In genomic region chr4:8695237-8696219, GRCh38 we compare ENCODE assay signal across 13 cellular contexts.
DNase-seq lines count a peak whose midpoint lies in the region; ATAC-seq and TF ChIP-seq lines count a peak whose summit lies in the region.
"Had no signal": no experiment of that assay in that cellular context is flagged by ENCODE, and none has a peak within 500 bp of the region (broad histone marks: within the 10 kb centered on the region; RNA-seq: fewer than 3 reads in every experiment).

No MANE protein-coding gene starts in this region.

- no peak overlapping the region for H2AK9ac ChIP-seq in IMR-90 (replicated peaks; ENCODE audit: low read depth, low read length, poor library complexity)

- intact Hi-C loops in IMR-90 (cut with micrococcal nuclease) (loop anchor here (10.0 kb wide), 1 partner anchor 189 kb away; no protein-coding TSS in a partner anchor), sigmoid colon (cut with DNase I) (no loop called here)

- H3K9ac ChIP-seq in IMR-90 (ENCODE audit: low read depth, low read length): no peak overlapping the region

- no peak overlapping the region for H2BK20ac ChIP-seq in IMR-90 (ENCODE audit: low read depth, low read length)

- H4K8ac ChIP-seq in IMR-90 (ENCODE audit: low read depth in 2 of 2, low read length in 2 of 2): no peak overlapping the region

- H3K27ac ChIP-seq in IMR-90 (ENCODE audit: insufficient read depth, low read length) (no peak overlapping the region), sigmoid colon (no peak overlapping the region)

- H3K9me3 ChIP-seq in BE2C (no peaks in the 10 kb centered on the region), IMR-90 (ENCODE audit: control insufficient read depth, insufficient read depth, low read length) (no peaks in the 10 kb centered on the region), sigmoid colon (no peaks in the 10 kb centered on the region)

- dilution Hi-C loops in IMR-90 (cut with HindIII; ENCODE audit: low sequenced_read_pairs, unreplicated experiment): no loop called here

- CTCF ChIA-PET in IMR-90 (lab: Yijun Ruan, JAX): no interaction called here

- no peak overlapping the region for H3K23ac ChIP-seq in IMR-90 (ENCODE audit: low read depth, low read length)

- no peak for TF ChIP-seq CTCF in BE2C (IDR thresholded peaks at IDR 0.05; ENCODE audit: low read depth, low read length)
- no peak for TF ChIP-seq CTCF in IMR-90 (conservative IDR thresholded peaks at IDR 0.05; ENCODE audit: low read depth, low read length)
- TF ChIP-seq CTCF in sigmoid colon (IDR thresholded peaks at IDR 0.05): no peak

- 16% methylated on average over 3 of the region's 18 CpGs; no CpG with 5 or more reads in 1 of the 2 experiments for WGBS in IMR-90 (ENCODE audit: extremely low coverage in 2 of 2, insufficient read length in 1 of 2), 2 experiments
- 68 to 76% methylated on average over 18 of the region's 18 CpGs for WGBS in sigmoid colon, 2 donors

- ATAC-seq in IMR-90 (ENCODE audit: low read depth): no peak

- H3K27me3 ChIP-seq in BE2C (no peaks in the 10 kb centered on the region), IMR-90 (ENCODE audit: control insufficient read depth, insufficient read depth, low read length) (peaks cover 4% of the 10 kb centered on the region), sigmoid colon (peaks cover 0 to 39% (median 0%) of the 10 kb centered on the region in 3 donors)

- no peak overlapping the region for H2BK15ac ChIP-seq in IMR-90 (ENCODE audit: low read depth, low read length)

- POLR2A ChIA-PET in IMR-90 (lab: Charles Lee; ENCODE audit: unreplicated experiment): no interaction called here

- TF ChIP-seq POLR2A in IMR-90 (IDR thresholded peaks at IDR 0.05; ENCODE audit: low read depth, low read length) (no peak), sigmoid colon (IDR thresholded peaks at IDR 0.05) (no peak)

- H3K18ac ChIP-seq in IMR-90 (ENCODE audit: low read depth, low read length): no peak overlapping the region

- no TSS peak for BruUV-seq in IMR-90 (replicated peaks; lab: Mats Ljungman, UMichigan)

- H3K36me3 ChIP-seq in BE2C (no peaks in the 10 kb centered on the region), IMR-90 (ENCODE audit: control insufficient read depth, insufficient read depth, low read length) (no peaks in the 10 kb centered on the region), sigmoid colon (no peaks in the 10 kb centered on the region)

- H2AFZ ChIP-seq in IMR-90 (replicated peaks; ENCODE audit: low read length, poor library complexity): peak overlapping the region; percentile 32

- DNase-seq in BE2C: peak; percentile 3
- DNase-seq in IMR-90: no peak
- peak; percentile 43 for DNase-seq in islet precursor cell
- peak; percentile 50 for DNase-seq in sigmoid colon
- no peak for DNase-seq in NCI-H524 treated with DMSO at 0.1 percent for 48 hours (lab: John Stamatoyannopoulos, UW)
- DNase-seq in hepatic stellate cell (ENCODE audit: low spot score): no peak
- DNase-seq in epidermal melanocyte (ENCODE audit: insufficient read length, low spot score): no peak
- DNase-seq: NCI-H1417 treated with DMSO at 0.1 percent for 48 hours; NCI-H2029; NCI-H2171; NCI-H446; NK-92 treated with Interleukin-12 subunit alpha and Interleukin-12 subunit beta, amount 100 ng/mL, for 24 hours; SHP77 treated with DMSO at 0.1 percent for 48 hours had no signal

- no peak overlapping the region for H3K4me2 ChIP-seq in IMR-90 (ENCODE audit: low read depth, low read length)

- TF ChIP-seq EP300 in sigmoid colon (IDR thresholded peaks at IDR 0.05): no peak

- TF ChIP-seq RAD21 in IMR-90 (IDR thresholded peaks at IDR 0.05; ENCODE audit: low read length): no peak

- H3K14ac ChIP-seq in IMR-90 (replicated peaks; ENCODE audit: low read depth, low read length): no peak overlapping the region

- H3K56ac ChIP-seq in IMR-90 (ENCODE audit: extremely low read depth, insufficient read depth, low read length): no peak overlapping the region

- H3K4me1 ChIP-seq in BE2C: no peaks in the 10 kb centered on the region
- H3K4me1 ChIP-seq in IMR-90 (ENCODE audit: control insufficient read depth, insufficient read depth, low read length): no peaks in the 10 kb centered on the region
- H3K4me1 ChIP-seq in sigmoid colon: no peaks in the 10 kb centered on the region

- H2BK5ac ChIP-seq in IMR-90 (ENCODE audit: low read depth, low read length, poor library complexity, severe bottlenecking): no peak overlapping the region

- H3K4me3 ChIP-seq in BE2C (ENCODE audit: low read depth, low read length) (no peak overlapping the region), IMR-90 (ENCODE audit: insufficient read depth, low read depth, low read length) (no peak overlapping the region), sigmoid colon (no peak overlapping the region)

- H4K20me1 ChIP-seq in IMR-90 (ENCODE audit: insufficient read depth, low read length): no peaks in the 10 kb centered on the region

- in situ Hi-C loops in IMR-90 (cut with MboI; ENCODE audit: low sequenced_read_pairs): no loop called here

- no peak overlapping the region for H2BK120ac ChIP-seq in IMR-90 (ENCODE audit: low read depth, low read length)

- H4K5ac ChIP-seq in IMR-90 (ENCODE audit: low read depth, low read length): no peak overlapping the region

- no peaks in the 10 kb centered on the region for H3K79me1 ChIP-seq in IMR-90 (ENCODE audit: low read depth in 1 of 2, low read length in 2 of 2)

- no peak overlapping the region for H4K91ac ChIP-seq in IMR-90 (ENCODE audit: insufficient read depth, low read depth, low read length)

- no peak overlapping the region for H2AK5ac ChIP-seq in IMR-90 (ENCODE audit: low read depth, low read length)

- H3K4ac ChIP-seq in IMR-90 (ENCODE audit: low read depth, low read length): no peak overlapping the region

- H3K9me1 ChIP-seq in IMR-90 (ENCODE audit: insufficient read depth, low read length): no peaks in the 10 kb centered on the region

TF ChIP-seq in IMR-90, 13 proteins besides CTCF, POLR2A, EP300 and RAD21:
- no peak for TF ChIP-seq RFX5 (IDR thresholded peaks at IDR 0.05; ENCODE audit: low read depth, low read length)
- TF ChIP-seq MAFK (IDR thresholded peaks at IDR 0.05; ENCODE audit: low read depth, low read length): no peak
- TF ChIP-seq MAZ (IDR thresholded peaks at IDR 0.05; ENCODE audit: borderline replicate concordance, low read depth, low read length): no peak
- TF ChIP-seq FOS (IDR thresholded peaks at IDR 0.05; ENCODE audit: low read depth, low read length): no peak
- TF ChIP-seq ELK1 (IDR thresholded peaks at IDR 0.05; ENCODE audit: borderline replicate concordance, low read depth, low read length): no peak
- TF ChIP-seq SMC3 (IDR thresholded peaks at IDR 0.05; ENCODE audit: low read depth, low read length): no peak
- TF ChIP-seq CHD1 (IDR thresholded peaks at IDR 0.05; ENCODE audit: low read depth, low read length): no peak
- TF ChIP-seq USF2 (IDR thresholded peaks at IDR 0.05; ENCODE audit: low read depth, low read length): no peak
- TF ChIP-seq BHLHE40 (IDR thresholded peaks at IDR 0.05; ENCODE audit: low read depth, low read length): no peak
- no peak for TF ChIP-seq RCOR1 (IDR thresholded peaks at IDR 0.05; ENCODE audit: insufficient replicate concordance, low read length)
- TF ChIP-seq CEBPB (IDR thresholded peaks at IDR 0.05; ENCODE audit: low read depth, low read length): no peak
- no peak for TF ChIP-seq MXI1 (IDR thresholded peaks at IDR 0.05; ENCODE audit: borderline replicate concordance, low read depth, low read length)
- no peak for TF ChIP-seq NFE2L2 (IDR thresholded peaks at IDR 0.05; ENCODE audit: low read depth, low read length)
TF ChIP-seq in IMR-90: peak in this region for 0.

Comparison
In these comparisons a context has a peak if more than half of its experiments do, and no peak if none do; other contexts are left out.
1. DNase-seq: peak in BE2C (single experiment), islet precursor cell (single experiment) and sigmoid colon (single experiment); none in IMR-90 (single experiment), NCI-H524 treated with DMSO at 0.1 percent for 48 hours (single experiment), hepatic stellate cell (single experiment) and epidermal melanocyte (single experiment).